In the genomic region with DNA sequence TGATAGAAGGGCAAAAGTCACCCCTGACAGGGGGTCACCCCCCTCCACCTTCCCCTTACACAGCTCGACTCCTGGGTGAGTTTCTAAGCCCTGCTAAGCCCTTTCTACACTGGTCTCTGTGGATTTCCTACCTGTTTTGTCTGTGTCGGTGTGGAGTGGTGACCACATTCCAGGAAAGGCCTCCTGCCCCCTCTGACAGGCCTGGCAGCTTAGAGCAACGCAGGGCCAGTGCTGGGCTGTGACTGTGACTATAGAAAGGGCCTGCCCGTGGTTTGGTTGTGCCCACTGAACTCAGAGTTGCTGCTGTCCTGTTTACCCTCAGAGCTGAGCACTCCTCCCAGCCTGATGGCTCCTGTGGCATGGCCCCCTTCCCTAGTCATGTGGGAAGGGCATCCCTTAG, we compare ENCODE assay signal across 19 cellular contexts.
DNase-seq lines count a peak whose midpoint lies in the region; ATAC-seq and TF ChIP-seq lines count a peak whose summit lies in the region.
"Had no signal": no experiment of that assay in that cellular context is flagged by ENCODE, and none has a peak within 500 bp of the region (broad histone marks: within the 10 kb centered on the region; RNA-seq: fewer than 3 reads in every experiment).

No MANE protein-coding gene starts in this region.

- no peaks in the 10 kb centered on the region for H3K36me3 ChIP-seq in BLaER1 treated with 17β-estradiol and CSF1 and Interleukin-3, amounts not matched to agents 10 nM and 100 nM
- no peaks in the 10 kb centered on the region for H3K36me3 ChIP-seq in parathyroid adenoma (ENCODE audit: control insufficient read depth, insufficient read depth, low read length)

- POLR2A ChIA-PET in activated CD8-positive, alpha-beta T cell treated with anti-CD3 and anti-CD28 coated beads, Interleukin-2, amount 10 ng/mL, durations not matched to agents 7 days and 5 days (lab: Charles Lee): no interaction called here
- POLR2A ChIA-PET in activated CD8-positive, alpha-beta T cell treated with anti-CD3 and anti-CD28 coated beads for 36 hours (lab: Charles Lee): interaction anchor here (1.2 kb wide), 1 partner anchor 36 kb away, joined by 4 read pairs; no protein-coding TSS in a partner anchor

- H3K4me1 ChIP-seq in BLaER1 treated with 17β-estradiol and CSF1 and Interleukin-3, amounts not matched to agents 10 nM and 100 nM: peaks cover 22 to 61% (median 43%) of the 10 kb centered on the region in 10 experiments
- peaks cover 18% of the 10 kb centered on the region for H3K4me1 ChIP-seq in parathyroid adenoma

- intact Hi-C loops in activated CD8-positive, alpha-beta T cell treated with anti-CD3 and anti-CD28 coated beads for 36 hours (cut with micrococcal nuclease): no loop called here

- no peaks in the 10 kb centered on the region for H3K79me2 ChIP-seq in parathyroid adenoma

- H3K4me2 ChIP-seq in BLaER1 treated with 17β-estradiol and CSF1 and Interleukin-3, amounts not matched to agents 10 nM and 100 nM: peak overlapping the region in 2 of 11 experiments; percentile 19 to 86; a peak in 3 of 22 replicates
- H3K4me2 ChIP-seq in parathyroid adenoma (ENCODE audit: low read length): no peak overlapping the region

- no peak for DNase-seq in activated CD8-positive, alpha-beta T cell treated with anti-CD3 and anti-CD28 coated beads, Interleukin-2, amount 10 ng/mL, durations not matched to agents 7 days and 5 days
- DNase-seq in activated CD8-positive, alpha-beta T cell treated with anti-CD3 and anti-CD28 coated beads for 36 hours: no peak
- no peak for DNase-seq in left lobe of liver (ENCODE audit: low spot score)
- DNase-seq in activated T-cell treated with anti-CD3 and anti-CD28 coated beads, Interleukin-2, amount 50 U/mL, for 24 hours: no peak
- no peak for DNase-seq in effector memory CD8-positive, alpha-beta T cell
- DNase-seq: Calu3, DND-41, NCI-H1105, NCI-H1436 treated with DMSO at 0.1 percent for 48 hours, NCI-H1930, NCI-H526 treated with DMSO at 0.1 percent for 48 hours, SHP77 treated with DMSO at 0.1 percent for 48 hours had no signal

- H3K36me3 Mint-ChIP-seq in activated CD8-positive, alpha-beta T cell treated with anti-CD3 and anti-CD28 coated beads, Interleukin-2, amount 10 ng/mL, durations not matched to agents 7 days and 5 days (ENCODE audit: low read depth): no peaks in the 10 kb centered on the region
- no peaks in the 10 kb centered on the region for H3K36me3 Mint-ChIP-seq in activated CD8-positive, alpha-beta T cell treated with anti-CD3 and anti-CD28 coated beads for 36 hours (ENCODE audit: low read depth)
- no peaks in the 10 kb centered on the region for H3K36me3 Mint-ChIP-seq in activated T-cell treated with anti-CD3 and anti-CD28 coated beads, Interleukin-2, amount 50 U/mL, for 24 hours (ENCODE audit: low read depth)
- H3K36me3 Mint-ChIP-seq in effector memory CD8-positive, alpha-beta T cell (ENCODE audit: insufficient read depth): no peaks in the 10 kb centered on the region
- H3K36me3 Mint-ChIP-seq: CD14-positive monocyte had no signal

- no peaks in the 10 kb centered on the region for H3K9me3 ChIP-seq in BLaER1 treated with 17β-estradiol and CSF1 and Interleukin-3, amounts not matched to agents 10 nM and 100 nM (replicated peaks in 1 of 11)
- no peaks in the 10 kb centered on the region for H3K9me3 ChIP-seq in parathyroid adenoma (ENCODE audit: control insufficient read depth, low read length)

- peak overlapping the region in 6 of 11 experiments; percentile 11 to 41 (median 22); a peak in 8 of 22 replicates for H3K27ac ChIP-seq in BLaER1 treated with 17β-estradiol and CSF1 and Interleukin-3, amounts not matched to agents 10 nM and 100 nM
- no peak overlapping the region for H3K27ac ChIP-seq in parathyroid adenoma
- H3K27ac ChIP-seq: 22Rv1, HL-60, RWPE1 had no signal

- H3K4me1 Mint-ChIP-seq in activated CD8-positive, alpha-beta T cell treated with anti-CD3 and anti-CD28 coated beads, Interleukin-2, amount 10 ng/mL, durations not matched to agents 7 days and 5 days (ENCODE audit: low read depth): peaks cover 40% of the 10 kb centered on the region
- peaks cover 18% of the 10 kb centered on the region for H3K4me1 Mint-ChIP-seq in activated CD8-positive, alpha-beta T cell treated with anti-CD3 and anti-CD28 coated beads for 36 hours (ENCODE audit: low read depth)
- peaks cover 18% of the 10 kb centered on the region for H3K4me1 Mint-ChIP-seq in activated T-cell treated with anti-CD3 and anti-CD28 coated beads, Interleukin-2, amount 50 U/mL, for 24 hours (ENCODE audit: low read depth)
- peaks cover 15 to 16% of the 10 kb centered on the region in 2 donors for H3K4me1 Mint-ChIP-seq in effector memory CD8-positive, alpha-beta T cell (ENCODE audit: low read depth in 2 of 2)

- ATAC-seq in activated CD8-positive, alpha-beta T cell treated with anti-CD3 and anti-CD28 coated beads, Interleukin-2, amount 10 ng/mL, durations not matched to agents 7 days and 5 days: no peak
- ATAC-seq in activated CD8-positive, alpha-beta T cell treated with anti-CD3 and anti-CD28 coated beads for 36 hours: no peak
- peak; percentile 16 for ATAC-seq in left lobe of liver
- no peak for ATAC-seq in effector memory CD8-positive, alpha-beta T cell (replicated peaks)

- CTCF ChIA-PET in activated CD8-positive, alpha-beta T cell treated with anti-CD3 and anti-CD28 coated beads, Interleukin-2, amount 10 ng/mL, durations not matched to agents 7 days and 5 days (lab: Charles Lee): no interaction called here
- CTCF ChIA-PET in activated CD8-positive, alpha-beta T cell treated with anti-CD3 and anti-CD28 coated beads for 36 hours (lab: Charles Lee): interaction anchor here (0.5 to 2.0 kb wide), 2 partner anchors 14 to 333 kb away, joined by 3 to 5 read pairs; no protein-coding TSS in a partner anchor

- TF ChIP-seq CTCF in activated CD8-positive, alpha-beta T cell treated with anti-CD3 and anti-CD28 coated beads for 36 hours (IDR thresholded peaks at IDR 0.05): no peak
- TF ChIP-seq CTCF in parathyroid adenoma (IDR thresholded peaks at IDR 0.05): no peak

- H4K20me1 ChIP-seq in BLaER1 treated with 17β-estradiol and CSF1 and Interleukin-3, amounts not matched to agents 10 nM and 100 nM: no peaks in the 10 kb centered on the region

- H3K4me3 ChIP-seq in BLaER1 treated with 17β-estradiol and CSF1 and Interleukin-3, amounts not matched to agents 10 nM and 100 nM: no peak overlapping the region
- no peak overlapping the region for H3K4me3 ChIP-seq in parathyroid adenoma (ENCODE audit: low read depth, low read length)

- peak overlapping the region; percentile 43 for H2AFZ ChIP-seq in parathyroid adenoma

- H3K9ac ChIP-seq in BLaER1 treated with 17β-estradiol and CSF1 and Interleukin-3, amounts not matched to agents 10 nM and 100 nM: no peak overlapping the region
- no peak overlapping the region for H3K9ac ChIP-seq in parathyroid adenoma

- H3K27me3 ChIP-seq in BLaER1 treated with 17β-estradiol and CSF1 and Interleukin-3, amounts not matched to agents 10 nM and 100 nM: no peaks in the 10 kb centered on the region
- H3K27me3 ChIP-seq in parathyroid adenoma (ENCODE audit: control insufficient read depth, insufficient read depth, low read length): no peaks in the 10 kb centered on the region

- H3K27ac Mint-ChIP-seq in activated CD8-positive, alpha-beta T cell treated with anti-CD3 and anti-CD28 coated beads, Interleukin-2, amount 10 ng/mL, durations not matched to agents 7 days and 5 days: peak overlapping the region; percentile 58
- H3K27ac Mint-ChIP-seq in activated CD8-positive, alpha-beta T cell treated with anti-CD3 and anti-CD28 coated beads for 36 hours: no peak overlapping the region
- no peak overlapping the region for H3K27ac Mint-ChIP-seq in activated T-cell treated with anti-CD3 and anti-CD28 coated beads, Interleukin-2, amount 50 U/mL, for 24 hours
- H3K27ac Mint-ChIP-seq in effector memory CD8-positive, alpha-beta T cell: peak overlapping the region in 1 of 2 donors; percentile 27
- H3K27ac Mint-ChIP-seq: B cell, CD14-positive monocyte had no signal

- H3K27me3 Mint-ChIP-seq in activated CD8-positive, alpha-beta T cell treated with anti-CD3 and anti-CD28 coated beads, Interleukin-2, amount 10 ng/mL, durations not matched to agents 7 days and 5 days (ENCODE audit: low read depth): no peaks in the 10 kb centered on the region
- no peaks in the 10 kb centered on the region for H3K27me3 Mint-ChIP-seq in activated CD8-positive, alpha-beta T cell treated with anti-CD3 and anti-CD28 coated beads for 36 hours
- H3K27me3 Mint-ChIP-seq in activated T-cell treated with anti-CD3 and anti-CD28 coated beads, Interleukin-2, amount 50 U/mL, for 24 hours: no peaks in the 10 kb centered on the region
- no peaks in the 10 kb centered on the region for H3K27me3 Mint-ChIP-seq in effector memory CD8-positive, alpha-beta T cell
- H3K27me3 Mint-ChIP-seq: B cell had no signal

- no peaks in the 10 kb centered on the region for H3K9me3 Mint-ChIP-seq in activated CD8-positive, alpha-beta T cell treated with anti-CD3 and anti-CD28 coated beads, Interleukin-2, amount 10 ng/mL, durations not matched to agents 7 days and 5 days (ENCODE audit: insufficient read depth)
- no peaks in the 10 kb centered on the region for H3K9me3 Mint-ChIP-seq in activated CD8-positive, alpha-beta T cell treated with anti-CD3 and anti-CD28 coated beads for 36 hours
- H3K9me3 Mint-ChIP-seq in activated T-cell treated with anti-CD3 and anti-CD28 coated beads, Interleukin-2, amount 50 U/mL, for 24 hours: no peaks in the 10 kb centered on the region
- H3K9me3 Mint-ChIP-seq in effector memory CD8-positive, alpha-beta T cell: no peaks in the 10 kb centered on the region

- no peak overlapping the region for H3K4me3 Mint-ChIP-seq in activated CD8-positive, alpha-beta T cell treated with anti-CD3 and anti-CD28 coated beads, Interleukin-2, amount 10 ng/mL, durations not matched to agents 7 days and 5 days
- no peak overlapping the region for H3K4me3 Mint-ChIP-seq in activated CD8-positive, alpha-beta T cell treated with anti-CD3 and anti-CD28 coated beads for 36 hours
- no peak overlapping the region for H3K4me3 Mint-ChIP-seq in activated T-cell treated with anti-CD3 and anti-CD28 coated beads, Interleukin-2, amount 50 U/mL, for 24 hours
- no peak overlapping the region for H3K4me3 Mint-ChIP-seq in effector memory CD8-positive, alpha-beta T cell
- H3K4me3 Mint-ChIP-seq: B cell, CD14-positive monocyte had no signal
